8 cellular contexts compared by ENCODE assay signal in the genomic region with DNA sequence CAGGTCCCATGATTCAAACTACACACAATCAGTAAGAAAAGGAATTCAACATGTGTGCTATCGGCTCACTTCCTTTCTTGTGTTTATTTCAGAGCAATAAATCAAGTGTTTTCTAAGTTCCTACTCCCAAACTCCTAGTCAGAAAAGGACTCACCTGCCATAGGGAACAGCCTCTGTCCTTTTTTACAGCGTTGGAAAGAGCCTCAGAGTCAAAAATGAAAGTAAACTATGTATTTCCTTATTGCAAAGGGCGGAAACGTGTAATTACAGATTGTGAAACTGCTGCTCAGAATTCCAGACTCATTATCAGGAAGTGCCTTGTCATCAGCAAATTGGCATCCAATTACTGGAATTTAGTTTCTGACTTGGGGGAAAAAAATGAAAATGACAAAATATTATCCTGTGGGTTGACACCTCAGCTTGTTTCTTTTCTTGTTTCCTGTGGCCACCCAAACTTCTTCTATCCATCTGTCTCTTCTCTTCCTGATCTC. TPM values are rescaled to one million over a fixed set of nuclear protein-coding genes. Genes with fewer than 3 reads are reported as not detected.
A peak's percentile ranks its signal among the peaks of the same experiment; 100 is the strongest.
DNase-seq lines count a peak whose midpoint lies in the region; ATAC-seq and TF ChIP-seq lines count a peak whose summit lies in the region.

A gene (minus strand): TSS at position 210 of the 491 bp plus-strand sequence. CDS start 49 bp downstream, at position 161.

- DNase-seq in NCI-H2107 treated with DMSO at 0.1 percent for 48 hours (lab: John Stamatoyannopoulos, UW; ENCODE audit: unreplicated experiment) (peak; percentile 38), NCI-H2107 (lab: John Stamatoyannopoulos, UW) (no peak), KG1 (lab: John Stamatoyannopoulos, UW) (peak; percentile 77), T-helper 17 cell (no peak), esophagus muscularis mucosa (ENCODE audit: extremely low spot score) (no peak), neuronal stem cell (ENCODE audit: low spot score) (no peak), NCI-H1436 treated with DMSO at 0.1 percent for 48 hours (lab: John Stamatoyannopoulos, UW) (no peak)

- H2AK5ac ChIP-seq in neuronal stem cell (ENCODE audit: low read depth, low read length): no peak within 1 kb of the TSS

- H3K9me3 ChIP-seq in T-helper 17 cell (ENCODE audit: control insufficient read depth, low read length, poor library complexity, severe bottlenecking) (no peaks in the 10 kb centered on the region), esophagus muscularis mucosa (peaks cover 0 to 8% (median 3%) of the 10 kb centered on the region in 4 donors), neuronal stem cell (replicated peaks in 1 of 2; ENCODE audit: control insufficient read depth in 2 of 2, insufficient read depth in 1 of 2, low read depth in 1 of 2, low read length in 2 of 2) (peaks cover 0 to 3% of the 10 kb centered on the region in 2 donors)

- H2BK5ac ChIP-seq in neuronal stem cell (ENCODE audit: low read length): no peak within 1 kb of the TSS

- intact Hi-C loops in esophagus muscularis mucosa (cut with DNase I): no loop called here

- H4K8ac ChIP-seq in neuronal stem cell (ENCODE audit: low read depth, low read length): no peak within 1 kb of the TSS

- H3K18ac ChIP-seq in neuronal stem cell (ENCODE audit: low read length): no peak within 1 kb of the TSS

- no peak within 1 kb of the TSS for H3K4me2 ChIP-seq in neuronal stem cell (ENCODE audit: insufficient read depth, low read length, poor library complexity, severe bottlenecking)

- H4K91ac ChIP-seq in neuronal stem cell (ENCODE audit: low read depth, low read length, poor library complexity): no peak within 1 kb of the TSS

- peaks cover 3% of the 10 kb centered on the region for H3K36me3 Mint-ChIP-seq in T-helper 17 cell (ENCODE audit: low read depth)

- H3K4me3 ChIP-seq in esophagus muscularis mucosa (peak within 1 kb of the TSS; percentile 50 to 64 (median 56)), neuronal stem cell (ENCODE audit: low read length in 2 of 2) (no peak within 1 kb of the TSS)

- TF ChIP-seq POLR2A in esophagus muscularis mucosa (IDR thresholded peaks at IDR 0.05; ENCODE audit: low read depth): no peak

- H3K27ac Mint-ChIP-seq in T-helper 17 cell: peak within 1 kb of the TSS; percentile 98

- H2BK15ac ChIP-seq in neuronal stem cell (ENCODE audit: low read length): no peak within 1 kb of the TSS

- WGBS in esophagus muscularis mucosa: 9% methylated on average over 4 of the region's 4 CpGs
- WGBS in neuronal stem cell (ENCODE audit: extremely low coverage in 2 of 2, insufficient read length in 2 of 2, insufficient replicate concordance in 1 of 2), 2 donors: no CpG with 5 or more reads among the region's 4 CpGs

- H3K79me1 ChIP-seq in neuronal stem cell (ENCODE audit: low read depth, low read length): no peaks in the 10 kb centered on the region

- no peak within 1 kb of the TSS for H3K14ac ChIP-seq in neuronal stem cell (ENCODE audit: low read length)

- ATAC-seq in GM21723 (IDR thresholded peaks at IDR 0.05; ENCODE audit: unreplicated experiment): peak; percentile 90
- ATAC-seq in T-helper 17 cell: peak; percentile 83

- H3K4me1 ChIP-seq in esophagus muscularis mucosa (peaks cover 0 to 25% (median 19%) of the 10 kb centered on the region in 4 donors), neuronal stem cell (ENCODE audit: control insufficient read depth in 2 of 2, insufficient read depth in 1 of 2, low read depth in 1 of 2, low read length in 2 of 2) (no peaks in the 10 kb centered on the region)

- H2BK120ac ChIP-seq in neuronal stem cell (ENCODE audit: low read depth, low read length): no peak within 1 kb of the TSS

- peak; percentile 71 for TF ChIP-seq EP300 in esophagus muscularis mucosa (IDR thresholded peaks at IDR 0.05)

- H3K9ac ChIP-seq in neuronal stem cell (ENCODE audit: low read depth, low read length, poor library complexity): no peak within 1 kb of the TSS

- no peaks in the 10 kb centered on the region for H3K36me3 ChIP-seq in esophagus muscularis mucosa
- no peaks in the 10 kb centered on the region for H3K36me3 ChIP-seq in neuronal stem cell (replicated peaks in 1 of 2; ENCODE audit: control insufficient read depth in 2 of 2, insufficient read depth in 2 of 2, low read length in 2 of 2)

- peaks cover 29% of the 10 kb centered on the region for H3K4me1 Mint-ChIP-seq in T-helper 17 cell

- no peak within 1 kb of the TSS for H3K23ac ChIP-seq in neuronal stem cell (ENCODE audit: low read depth, low read length, poor library complexity)

- H3K27me3 Mint-ChIP-seq in T-helper 17 cell: no peaks in the 10 kb centered on the region

- no peak for TF ChIP-seq CTCF in esophagus muscularis mucosa (IDR thresholded peaks at IDR 0.05)

- H3K27ac ChIP-seq in esophagus muscularis mucosa (replicated peaks in 1 of 4): peak within 1 kb of the TSS; percentile 64 to 84 (median 74)
- no peak within 1 kb of the TSS for H3K27ac ChIP-seq in neuronal stem cell (replicated peaks; ENCODE audit: low read length)

- H2BK12ac ChIP-seq in neuronal stem cell (ENCODE audit: low read length): no peak within 1 kb of the TSS

- H3K4me3 Mint-ChIP-seq in T-helper 17 cell: peak within 1 kb of the TSS; percentile 95

- no peak within 1 kb of the TSS for H3K4ac ChIP-seq in neuronal stem cell (ENCODE audit: low read length)

- H2AFZ ChIP-seq in neuronal stem cell (ENCODE audit: low read length): peak within 1 kb of the TSS; percentile 29

- H3K27me3 ChIP-seq in esophagus muscularis mucosa: no peaks in the 10 kb centered on the region
- no peaks in the 10 kb centered on the region for H3K27me3 ChIP-seq in neuronal stem cell (ENCODE audit: control insufficient read depth in 3 of 3, insufficient read depth in 3 of 3, low read depth in 1 of 3, low read length in 3 of 3)

RNA-seq across cellular contexts. Expression of the gene that starts here (rescaled TPM):
- total RNA-seq in T-helper 17 cell: 100 to 1,000 TPM in 1 of 2 donors, 10 to 100 TPM in 1; 97.2 to 102 TPM
- 100 to 1,000 TPM in 1 of 4 donors, 10 to 100 TPM in 3; 21.3 to 107 (median 23.2) TPM for total RNA-seq in esophagus muscularis mucosa
- not detected for polyA plus RNA-seq in neuronal stem cell (2013, experiment 1 of 2)
- not detected for polyA plus RNA-seq in neuronal stem cell (2013, experiment 2 of 2)

Comparison
In these comparisons a context has a peak if more than half of its experiments do, and no peak if none do; other contexts are left out.
1. DNase-seq: peak in NCI-H2107 treated with DMSO at 0.1 percent for 48 hours (single experiment) and KG1 (single experiment); none in NCI-H2107 (single experiment), T-helper 17 cell (0 of 3), esophagus muscularis mucosa (single experiment), neuronal stem cell (single experiment) and NCI-H1436 treated with DMSO at 0.1 percent for 48 hours (single experiment).
2. H3K4me3 ChIP-seq: peak in esophagus muscularis mucosa (4 of 4); none in neuronal stem cell (0 of 2).